8 cellular contexts compared by ENCODE assay signal in genomic region chr6:39102024-39102820, GRCh38. TPM values are rescaled to one million over a fixed set of nuclear protein-coding genes. Genes with fewer than 3 reads are reported as not detected.
DNase-seq lines count a peak whose midpoint lies in the region; ATAC-seq and TF ChIP-seq lines count a peak whose summit lies in the region.

No MANE protein-coding gene starts in this region.

- in situ Hi-C loops in KBM-7 (cut with MboI; ENCODE audit: low pct_unique_long_range_greater_than_20kb, low sequenced_read_pairs), result no loop called here

- H3K9me3 Mint-ChIP-seq in activated CD8-positive, alpha-beta T cell treated with anti-CD3 and anti-CD28 coated beads for 36 hours, result no peaks in the 10 kb centered on the region
- H3K9me3 Mint-ChIP-seq in activated CD8-positive, alpha-beta T cell treated with anti-CD3 and anti-CD28 coated beads, Interleukin-2, amount 10 ng/mL, durations not matched to agents 7 days and 5 days (ENCODE audit: insufficient read depth), result no peaks in the 10 kb centered on the region
- no peaks in the 10 kb centered on the region for H3K9me3 Mint-ChIP-seq in natural killer cell

- H3K4me1 Mint-ChIP-seq in activated CD8-positive, alpha-beta T cell treated with anti-CD3 and anti-CD28 coated beads for 36 hours (ENCODE audit: low read depth), result peaks cover 35% of the 10 kb centered on the region
- H3K4me1 Mint-ChIP-seq in activated CD8-positive, alpha-beta T cell treated with anti-CD3 and anti-CD28 coated beads, Interleukin-2, amount 10 ng/mL, durations not matched to agents 7 days and 5 days (ENCODE audit: low read depth), result peaks cover 11% of the 10 kb centered on the region
- H3K4me1 Mint-ChIP-seq in natural killer cell, result peaks cover 19 to 43% of the 10 kb centered on the region in 2 donors

- ATAC-seq in activated CD8-positive, alpha-beta T cell treated with anti-CD3 and anti-CD28 coated beads for 36 hours, result peak; percentile 37
- ATAC-seq in activated CD8-positive, alpha-beta T cell treated with anti-CD3 and anti-CD28 coated beads, Interleukin-2, amount 10 ng/mL, durations not matched to agents 7 days and 5 days, result no peak
- peak; percentile 56 to 84 (median 82) for ATAC-seq in natural killer cell

- peaks cover 38% of the 10 kb centered on the region for H3K36me3 Mint-ChIP-seq in activated CD8-positive, alpha-beta T cell treated with anti-CD3 and anti-CD28 coated beads for 36 hours (ENCODE audit: low read depth)
- peaks cover 26% of the 10 kb centered on the region for H3K36me3 Mint-ChIP-seq in activated CD8-positive, alpha-beta T cell treated with anti-CD3 and anti-CD28 coated beads, Interleukin-2, amount 10 ng/mL, durations not matched to agents 7 days and 5 days (ENCODE audit: low read depth)
- peaks cover 10% of the 10 kb centered on the region for H3K36me3 Mint-ChIP-seq in natural killer cell

- CTCF ChIA-PET in activated CD8-positive, alpha-beta T cell treated with anti-CD3 and anti-CD28 coated beads for 36 hours (lab: Charles Lee), result interaction anchor here (0.9 to 2.4 kb wide), 14 partner anchors 9 to 231 kb away, joined by 3 to 10 read pairs (median 4); no protein-coding TSS in a partner anchor
- CTCF ChIA-PET in activated CD8-positive, alpha-beta T cell treated with anti-CD3 and anti-CD28 coated beads, Interleukin-2, amount 10 ng/mL, durations not matched to agents 7 days and 5 days (lab: Charles Lee), result interaction anchor here (0.9 to 3.5 kb wide), 11 partner anchors 9 to 230 kb away, joined by 3 to 24 read pairs (median 5); partner anchors contain the start of gene SAYSD1

- peak; percentile 44 for DNase-seq in activated CD8-positive, alpha-beta T cell treated with anti-CD3 and anti-CD28 coated beads for 36 hours
- no peak for DNase-seq in activated CD8-positive, alpha-beta T cell treated with anti-CD3 and anti-CD28 coated beads, Interleukin-2, amount 10 ng/mL, durations not matched to agents 7 days and 5 days
- DNase-seq in KBM-7 (peak; percentile 74), coronary artery (ENCODE audit: low spot score) (no peak), natural killer cell (no peak), activated T-cell treated with anti-CD3 and anti-CD28 coated beads for 4 hours (no peak), DMS114 treated with DMSO at 0.1 percent for 48 hours (lab: John Stamatoyannopoulos, UW; ENCODE audit: unreplicated experiment) (no peak)
- DNase-seq in activated CD8-positive, alpha-beta memory T cell treated with anti-CD3 and anti-CD28 coated beads, Interleukin-2, amount 50 U/mL, for 48 hours, result no peak

- H3K27ac Mint-ChIP-seq in activated CD8-positive, alpha-beta T cell treated with anti-CD3 and anti-CD28 coated beads for 36 hours, result no peak overlapping the region
- no peak overlapping the region for H3K27ac Mint-ChIP-seq in activated CD8-positive, alpha-beta T cell treated with anti-CD3 and anti-CD28 coated beads, Interleukin-2, amount 10 ng/mL, durations not matched to agents 7 days and 5 days
- no peak overlapping the region for H3K27ac Mint-ChIP-seq in natural killer cell

- POLR2A ChIA-PET in activated CD8-positive, alpha-beta T cell treated with anti-CD3 and anti-CD28 coated beads for 36 hours (lab: Charles Lee), result interaction anchor here (0.5 to 1.1 kb wide), 2 partner anchors 10 to 58 kb away, joined by 3 to 5 read pairs; no protein-coding TSS in a partner anchor
- POLR2A ChIA-PET in activated CD8-positive, alpha-beta T cell treated with anti-CD3 and anti-CD28 coated beads, Interleukin-2, amount 10 ng/mL, durations not matched to agents 7 days and 5 days (lab: Charles Lee), result interaction anchor here (0.7 kb wide), 1 partner anchor 187 kb away, joined by 3 read pairs; no protein-coding TSS in a partner anchor

- H3K4me3 Mint-ChIP-seq in activated CD8-positive, alpha-beta T cell treated with anti-CD3 and anti-CD28 coated beads for 36 hours, result no peak overlapping the region
- no peak overlapping the region for H3K4me3 Mint-ChIP-seq in activated CD8-positive, alpha-beta T cell treated with anti-CD3 and anti-CD28 coated beads, Interleukin-2, amount 10 ng/mL, durations not matched to agents 7 days and 5 days
- no peak overlapping the region for H3K4me3 Mint-ChIP-seq in natural killer cell

- no peak overlapping the region for H3K4me3 ChIP-seq in coronary artery

- intact Hi-C loops in activated CD8-positive, alpha-beta T cell treated with anti-CD3 and anti-CD28 coated beads for 36 hours (cut with micrococcal nuclease), result no loop called here
- intact Hi-C loops in natural killer cell (cut with micrococcal nuclease), result loop anchor here (2.0 to 5.0 kb wide), 2 partner anchors 105 to 230 kb away; no protein-coding TSS in a partner anchor

- TF ChIP-seq CTCF in activated CD8-positive, alpha-beta T cell treated with anti-CD3 and anti-CD28 coated beads for 36 hours (IDR thresholded peaks at IDR 0.05), result peak; percentile 36
- peak; percentile 26 for TF ChIP-seq CTCF in coronary artery (IDR thresholded peaks at IDR 0.05)
- TF ChIP-seq CTCF in natural killer cell (IDR thresholded peaks at IDR 0.05), result peak; percentile 22

- peak overlapping the region in 1 of 2 donors; percentile 11 for H3K27ac ChIP-seq in coronary artery

- H3K27me3 Mint-ChIP-seq in activated CD8-positive, alpha-beta T cell treated with anti-CD3 and anti-CD28 coated beads for 36 hours, result no peaks in the 10 kb centered on the region
- H3K27me3 Mint-ChIP-seq in activated CD8-positive, alpha-beta T cell treated with anti-CD3 and anti-CD28 coated beads, Interleukin-2, amount 10 ng/mL, durations not matched to agents 7 days and 5 days (ENCODE audit: low read depth), result peaks cover 4% of the 10 kb centered on the region
- no peaks in the 10 kb centered on the region for H3K27me3 Mint-ChIP-seq in natural killer cell (ENCODE audit: low read depth in 2 of 2)

RNA-seq across cellular contexts. Expression of gene SAYSD1, which starts 12.8 kb away (rescaled TPM):
- total RNA-seq in activated CD8-positive, alpha-beta T cell treated with anti-CD3 and anti-CD28 coated beads for 36 hours, result 10 to 100 TPM; 16.0 to 16.8 TPM
- 10 to 100 TPM; 11.0 to 11.8 TPM for total RNA-seq in activated CD8-positive, alpha-beta T cell treated with anti-CD3 and anti-CD28 coated beads, Interleukin-2, amount 10 ng/mL, durations not matched to agents 7 days and 5 days
- total RNA-seq in natural killer cell, result 10 to 100 TPM; 11.3 to 13.1 (median 11.5) TPM

RNA-seq across cellular contexts. Expression of gene GLP1R, which starts 53.6 kb away (rescaled TPM):
- 1 to 10 TPM in 1 of 2 experiments, under 1 TPM in 1; 0.81 to 1.1 TPM for total RNA-seq in activated CD8-positive, alpha-beta T cell treated with anti-CD3 and anti-CD28 coated beads for 36 hours
- not detected for total RNA-seq in activated CD8-positive, alpha-beta T cell treated with anti-CD3 and anti-CD28 coated beads, Interleukin-2, amount 10 ng/mL, durations not matched to agents 7 days and 5 days
- 1 to 10 TPM; 2.2 to 6.5 (median 3.0) TPM for total RNA-seq in natural killer cell

Comparison
In these comparisons a context has a peak if more than half of its experiments do, and no peak if none do; other contexts are left out.
1. DNase-seq: peak in activated CD8-positive, alpha-beta T cell treated with anti-CD3 and anti-CD28 coated beads for 36 hours (single experiment) and KBM-7 (single experiment); none in activated CD8-positive, alpha-beta T cell treated with anti-CD3 and anti-CD28 coated beads, Interleukin-2, amount 10 ng/mL, durations not matched to agents 7 days and 5 days (single experiment), coronary artery (single experiment), natural killer cell (single experiment), activated T-cell treated with anti-CD3 and anti-CD28 coated beads for 4 hours (single experiment), DMS114 treated with DMSO at 0.1 percent for 48 hours (single experiment) and activated CD8-positive, alpha-beta memory T cell treated with anti-CD3 and anti-CD28 coated beads, Interleukin-2, amount 50 U/mL, for 48 hours (single experiment).
2. Peak in every context shown above with its lines, with median percentiles within 50 percentile points of each other: CTCF ChIP-seq.